ENCODE assay signal across 9 cellular contexts in the genomic region with DNA sequence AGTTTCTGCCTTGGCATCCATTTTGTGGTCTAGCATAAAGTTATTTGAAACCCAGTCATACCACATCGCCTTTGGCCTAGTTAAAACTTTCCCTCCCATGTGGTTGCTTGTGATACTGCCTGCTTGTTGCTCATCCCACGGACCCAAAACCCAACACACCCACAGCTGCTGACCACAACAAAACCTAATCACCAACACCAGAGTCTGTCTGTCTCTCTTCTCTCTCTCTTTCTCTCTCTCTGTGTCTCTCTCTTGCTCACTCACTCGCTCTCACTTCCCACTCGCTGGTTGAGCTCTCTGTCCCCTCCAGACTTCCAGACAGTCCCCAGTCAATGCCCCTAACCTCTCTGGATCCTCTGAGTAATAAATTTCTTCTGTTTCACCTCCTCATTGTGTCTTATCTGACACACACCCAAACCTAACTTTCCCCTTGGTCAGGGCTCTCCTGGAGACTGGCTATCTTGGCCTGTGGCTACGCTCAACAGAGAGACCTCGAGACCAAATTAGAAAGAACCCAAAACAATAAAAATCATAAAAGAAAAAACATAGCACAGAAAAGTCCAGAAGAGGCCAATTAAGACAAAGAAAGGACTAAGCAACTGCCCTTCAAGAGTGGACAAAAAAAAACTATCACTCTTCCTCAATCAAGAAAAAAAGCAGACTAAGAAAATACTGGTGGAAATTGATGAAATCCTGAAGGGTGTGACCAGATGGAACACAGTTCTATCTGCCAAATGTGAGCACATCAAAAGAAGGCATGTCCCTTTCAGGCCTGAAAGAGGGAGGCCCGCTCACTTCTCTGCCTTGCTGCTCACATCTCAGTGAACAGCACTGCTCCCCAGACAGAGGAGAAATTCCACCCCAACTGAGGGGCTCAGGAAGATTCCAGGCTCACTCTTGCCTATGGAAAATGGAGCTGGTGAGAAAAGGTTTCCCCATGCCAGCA. TPM values are rescaled to one million over a fixed set of nuclear protein-coding genes. Genes with fewer than 3 reads are reported as not detected.
A peak's percentile ranks its signal among the peaks of the same experiment; 100 is the strongest.
DNase-seq lines count a peak whose midpoint lies in the region; ATAC-seq and TF ChIP-seq lines count a peak whose summit lies in the region.
"Had no signal": no experiment of that assay in that cellular context is flagged by ENCODE, and none has a peak within 500 bp of the region (broad histone marks: within the 10 kb centered on the region; RNA-seq: fewer than 3 reads in every experiment).

No MANE protein-coding gene starts in this region.

- TF ChIP-seq POLR2A in thyroid gland (IDR thresholded peaks at IDR 0.05): no peak

- no peak overlapping the region for H3K4me3 ChIP-seq in thyroid gland (replicated peaks in 1 of 3)

- no peak for TF ChIP-seq CTCF in thyroid gland (IDR thresholded peaks at IDR 0.05)

- no peaks in the 10 kb centered on the region for H3K27me3 ChIP-seq in thyroid gland

- H3K9me3 ChIP-seq in thyroid gland: no peaks in the 10 kb centered on the region

- ATAC-seq in HG03460 (IDR thresholded peaks at IDR 0.05; ENCODE audit: unreplicated experiment): peak; percentile 59
- ATAC-seq in GM18517 (IDR thresholded peaks at IDR 0.05; ENCODE audit: unreplicated experiment): no peak

- intact Hi-C loops in thyroid gland (cut with DNase I): no loop called here

- H3K36me3 ChIP-seq in thyroid gland: no peaks in the 10 kb centered on the region

- DNase-seq in activated CD4-positive, alpha-beta T cell treated with anti-CD3 and anti-CD28 coated beads for 48 hours: peak; percentile 73
- DNase-seq in activated CD4-positive, alpha-beta T cell treated with anti-CD3 and anti-CD28 coated beads for 1 hour: no peak
- peak; percentile 65 for DNase-seq in amniotic epithelial cell (ENCODE audit: low read depth)
- DNase-seq in stimulated activated CD8-positive, alpha-beta memory T cell treated with anti-CD3 and anti-CD28 coated beads, Interleukin-12 subunit alpha, Interleukin-12 subunit beta, amount 100 ng/mL, for 24 hours (ENCODE audit: extremely low read depth): peak; percentile 30
- no peak for DNase-seq in thyroid gland
- no peak for DNase-seq in NCI-H446 treated with DMSO at 0.1 percent for 48 hours (lab: John Stamatoyannopoulos, UW)
- DNase-seq: NCI-H2171 treated with DMSO at 0.1 percent for 48 hours had no signal

- H3K4me1 ChIP-seq in thyroid gland: no peaks in the 10 kb centered on the region

- H3K27ac ChIP-seq in thyroid gland: no peak overlapping the region

- 88 to 90% methylated on average over 7 of the region's 7 CpGs for WGBS in thyroid gland, 2 donors

RNA-seq across cellular contexts. Expression of gene TTLL11, which starts 41.4 kb away (rescaled TPM):
- total RNA-seq in thyroid gland: 10 to 100 TPM in 2 of 4 donors, 1 to 10 TPM in 2; 7.9 to 14.4 (median 9.7) TPM

Comparison
In these comparisons a context has a peak if more than half of its experiments do, and no peak if none do; other contexts are left out.
1. DNase-seq: peak in activated CD4-positive, alpha-beta T cell treated with anti-CD3 and anti-CD28 coated beads for 48 hours (single experiment), amniotic epithelial cell (single experiment) and stimulated activated CD8-positive, alpha-beta memory T cell treated with anti-CD3 and anti-CD28 coated beads, Interleukin-12 subunit alpha, Interleukin-12 subunit beta, amount 100 ng/mL, for 24 hours (single experiment); none in activated CD4-positive, alpha-beta T cell treated with anti-CD3 and anti-CD28 coated beads for 1 hour (single experiment), thyroid gland (0 of 2) and NCI-H446 treated with DMSO at 0.1 percent for 48 hours (single experiment).